ENCODE assay signal across 21 cellular contexts in genomic region chr15:77532067-77532710, GRCh38.
"Had no signal": no experiment of that assay in that cellular context is flagged by ENCODE, and none has a peak within 500 bp of the region (broad histone marks: within the 10 kb centered on the region; RNA-seq: fewer than 3 reads in every experiment).

No MANE protein-coding gene starts in this region.

- H3K27ac ChIP-seq: adrenal gland, ascending aorta, breast epithelium, coronary artery, esophagus squamous epithelium, gastrocnemius medialis, thoracic aorta had no signal

- H3K4me3 ChIP-seq: adrenal gland, ascending aorta, breast epithelium, coronary artery, esophagus squamous epithelium, gastrocnemius medialis, smooth muscle cell, thoracic aorta had no signal

- H3K36me3 Mint-ChIP-seq: activated naive CD4-positive, alpha-beta T cell treated with anti-CD3 and anti-CD28 coated beads, Interleukin-2, amount 50 U/mL, for 24 hours had no signal

- H3K9me3 ChIP-seq: adrenal gland, ascending aorta, breast epithelium, esophagus squamous epithelium, gastrocnemius medialis, thoracic aorta had no signal

- H3K4me1 Mint-ChIP-seq: activated naive CD4-positive, alpha-beta T cell treated with anti-CD3 and anti-CD28 coated beads, Interleukin-2, amount 50 U/mL, for 24 hours; T-helper 17 cell had no signal

- H3K27ac Mint-ChIP-seq: activated naive CD4-positive, alpha-beta T cell treated with anti-CD3 and anti-CD28 coated beads, Interleukin-2, amount 50 U/mL, for 24 hours; T-helper 17 cell had no signal

- H3K27me3 ChIP-seq: adrenal gland, ascending aorta, breast epithelium, gastrocnemius medialis had no signal

- H3K36me3 ChIP-seq: adrenal gland, ascending aorta, breast epithelium, esophagus squamous epithelium, gastrocnemius medialis, thoracic aorta had no signal

- H3K4me3 Mint-ChIP-seq: activated naive CD4-positive, alpha-beta T cell treated with anti-CD3 and anti-CD28 coated beads, Interleukin-2, amount 50 U/mL, for 24 hours; activated T-cell treated with anti-CD3 and anti-CD28 coated beads, Interleukin-2, amount 50 U/mL, for 4 hours; T-helper 17 cell had no signal

- H3K4me2 ChIP-seq: smooth muscle cell had no signal

- ATAC-seq: activated T-cell treated with anti-CD3 and anti-CD28 coated beads, Interleukin-2, amount 50 U/mL, for 4 hours; gastrocnemius medialis; sciatic nerve; T-helper 17 cell had no signal

- H3K4me1 ChIP-seq: adrenal gland, ascending aorta, gastrocnemius medialis had no signal

- DNase-seq: activated CD4-positive, alpha-beta T cell treated with anti-CD3 and anti-CD28 coated beads for 4 hours; activated CD4-positive, alpha-beta T cell treated with anti-CD3 and anti-CD28 coated beads, Interleukin-2, amount 50 U/mL, for 48 hours; activated CD4-positive, CD25-positive, alpha-beta regulatory T cell; activated CD8-positive, alpha-beta memory T cell treated with anti-CD3 and anti-CD28 coated beads, Interleukin-2, amount 50 U/mL, for 48 hours; activated T-cell treated with anti-CD3 and anti-CD28 coated beads, Interleukin-2, amount 50 U/mL, for 4 hours; adrenal gland; esophagus squamous epithelium; gastrocnemius medialis; mesenchymal stem cell; stimulated activated CD4-positive, alpha-beta T cell treated with anti-CD3 and anti-CD28 coated beads, Interleukin-2, amount 100 ng/mL, for 48 hours; stimulated activated CD8-positive, alpha-beta memory T cell treated with anti-CD3 and anti-CD28 coated beads, Interleukin-4, amount 100 ng/mL, for 48 hours; stimulated activated naive CD4-positive, alpha-beta T cell; SW 1271; T-helper 17 cell had no signal

- H3K9me3 Mint-ChIP-seq: activated naive CD4-positive, alpha-beta T cell treated with anti-CD3 and anti-CD28 coated beads, Interleukin-2, amount 50 U/mL, for 24 hours; activated T-cell treated with anti-CD3 and anti-CD28 coated beads, Interleukin-2, amount 50 U/mL, for 4 hours had no signal
